Comparison of ENCODE assay signal across 2 cellular contexts in genomic region chr3:130480736-130481135, GRCh38.
TF ChIP-seq lines count a peak whose summit lies in the region.

No MANE protein-coding gene starts in this region.

TF ChIP-seq in IMR-90, 13 proteins besides CTCF, POLR2A, EP300 and RAD21 (continued from another document):
- no peak for TF ChIP-seq ELK1 (IDR thresholded peaks at IDR 0.05; ENCODE audit: borderline replicate concordance, low read depth, low read length)
- TF ChIP-seq NFE2L2 (IDR thresholded peaks at IDR 0.05; ENCODE audit: low read depth, low read length): no peak
- TF ChIP-seq FOS (IDR thresholded peaks at IDR 0.05; ENCODE audit: low read depth, low read length): no peak
- no peak for TF ChIP-seq CHD1 (IDR thresholded peaks at IDR 0.05; ENCODE audit: low read depth, low read length)
- no peak for TF ChIP-seq MAFK (IDR thresholded peaks at IDR 0.05; ENCODE audit: low read depth, low read length)
- TF ChIP-seq USF2 (IDR thresholded peaks at IDR 0.05; ENCODE audit: low read depth, low read length): no peak
- TF ChIP-seq RCOR1 (IDR thresholded peaks at IDR 0.05; ENCODE audit: insufficient replicate concordance, low read length): no peak
TF ChIP-seq in IMR-90: peak in this region for 0.

TF ChIP-seq in liver, 16 proteins besides CTCF, POLR2A, EP300 and RAD21 (continued from another document):
- TF ChIP-seq REST (IDR thresholded peaks at IDR 0.05): no peak
